In the genomic region with DNA sequence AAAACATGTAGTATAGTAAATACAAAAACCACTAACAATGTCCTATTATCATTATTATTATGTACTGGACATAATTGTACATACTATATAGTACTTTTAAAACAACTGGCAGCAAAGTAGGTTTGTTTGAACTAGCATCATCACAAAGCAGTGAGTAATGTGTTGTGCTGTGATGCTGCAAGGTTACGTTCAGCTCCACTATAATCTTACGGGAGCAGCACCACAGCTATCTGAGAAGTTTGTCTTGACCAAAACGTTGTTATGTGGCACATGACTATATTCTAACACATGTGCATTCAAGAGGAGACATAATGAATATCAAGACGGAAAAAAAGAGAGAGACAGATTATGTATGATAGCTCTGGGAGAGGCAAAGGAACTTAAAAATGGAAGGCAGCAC, we compare ENCODE assay signal across 16 cellular contexts.
"Had no signal": no experiment of that assay in that cellular context is flagged by ENCODE, and none has a peak within 500 bp of the region (broad histone marks: within the 10 kb centered on the region; RNA-seq: fewer than 3 reads in every experiment).

No MANE protein-coding gene starts in this region.

- H3K27ac ChIP-seq: ascending aorta, esophagus squamous epithelium, skin epidermis, suprapubic skin had no signal

- ATAC-seq: stimulated activated naive CD8-positive, alpha-beta T cell treated with anti-CD3 and anti-CD28 coated beads, Interleukin-15, amount 100 ng/mL, for 72 hours had no signal

- H3K27me3 ChIP-seq: ascending aorta, esophagus squamous epithelium, suprapubic skin had no signal

- DNase-seq: activated CD4-positive, alpha-beta T cell treated with anti-CD3 and anti-CD28 coated beads, Interleukin-2, amount 10 ng/mL, durations not matched to agents 7 days and 5 days; activated CD8-positive, alpha-beta memory T cell treated with anti-CD3 and anti-CD28 coated beads, Interleukin-2, amount 50 U/mL, for 4 hours; activated effector memory CD4-positive, alpha-beta T cell treated with anti-CD3 and anti-CD28 coated beads, Interleukin-2, amount 50 U/mL, for 16 hours; activated naive CD4-positive, alpha-beta T cell treated with anti-CD3 and anti-CD28 coated beads, Interleukin-2, amount 50 U/mL, for 16 hours; activated T-cell treated with anti-CD3 and anti-CD28 coated beads, Interleukin-2, amount 50 U/mL, for 48 hours; cerebellar nuclear complex; effector CD4-positive, alpha-beta T cell; esophagus squamous epithelium; occipital lobe; stimulated activated CD4-positive, alpha-beta T cell treated with anti-CD3 and anti-CD28 coated beads, Interleukin-15, amount 100 ng/mL, for 24 hours; stimulated activated CD4-positive, alpha-beta T cell treated with anti-CD3 and anti-CD28 coated beads, Interleukin-2, amount 100 ng/mL, for 48 hours; stimulated activated naive CD8-positive, alpha-beta T cell treated with anti-CD3 and anti-CD28 coated beads, Interleukin-15, amount 100 ng/mL, for 72 hours; trophoblast cell had no signal

- H3K4me3 ChIP-seq: ascending aorta, esophagus squamous epithelium, skin epidermis, suprapubic skin had no signal

- H3K9me3 ChIP-seq: ascending aorta, esophagus squamous epithelium, suprapubic skin had no signal
